Comparison of ENCODE assay signal across 10 cellular contexts in the genomic region with DNA sequence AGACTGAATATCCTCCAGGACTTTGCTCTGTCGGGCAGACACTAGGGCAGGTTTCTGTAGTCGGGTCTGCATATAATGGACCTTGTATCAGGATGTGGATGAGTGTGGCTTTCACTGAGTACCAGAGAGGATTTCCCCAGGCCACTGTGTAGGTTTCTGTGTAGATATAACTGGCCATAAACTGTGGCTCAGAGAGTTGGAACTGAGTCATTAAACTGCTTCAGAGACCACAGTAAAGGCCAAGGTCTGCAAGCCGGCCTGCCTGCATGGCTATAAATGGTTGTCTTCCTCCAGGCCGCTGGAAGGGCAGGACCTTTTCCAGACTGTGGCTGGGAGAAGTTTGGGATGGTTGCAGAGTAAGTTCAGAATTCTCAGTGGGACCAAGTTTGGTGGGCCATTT. TPM values are rescaled to one million over a fixed set of nuclear protein-coding genes. Genes with fewer than 3 reads are reported as not detected.
DNase-seq lines count a peak whose midpoint lies in the region; ATAC-seq and TF ChIP-seq lines count a peak whose summit lies in the region.
"Had no signal": no experiment of that assay in that cellular context is flagged by ENCODE, and none has a peak within 500 bp of the region (broad histone marks: within the 10 kb centered on the region; RNA-seq: fewer than 3 reads in every experiment).

No MANE protein-coding gene starts in this region.

- peaks cover 68% of the 10 kb centered on the region for H3K79me2 ChIP-seq in hepatocyte

- H3K4me2 ChIP-seq in hepatocyte: no peak overlapping the region

- in situ Hi-C loops in GM13977 (cut with MboI; ENCODE audit: low pct_unique_long_range_greater_than_20kb, low sequenced_read_pairs, unreplicated experiment): no loop called here

- peak; percentile 80 for ATAC-seq in GM21381 (IDR thresholded peaks at IDR 0.05; ENCODE audit: unreplicated experiment)
- peak; percentile 83 for ATAC-seq in HG03159 (IDR thresholded peaks at IDR 0.05; ENCODE audit: unreplicated experiment)
- ATAC-seq: gastrocnemius medialis had no signal

- H3K36me3 ChIP-seq in hepatocyte (replicated peaks; ENCODE audit: insufficient read depth, low read depth): no peaks in the 10 kb centered on the region

- H3K9me3 ChIP-seq in hepatocyte (ENCODE audit: low read depth): no peaks in the 10 kb centered on the region
- H3K9me3 ChIP-seq: gastrocnemius medialis had no signal

- no peaks in the 10 kb centered on the region for H3K27me3 ChIP-seq in hepatocyte
- H3K27me3 ChIP-seq: gastrocnemius medialis had no signal

- 74% methylated on average over 4 of the region's 4 CpGs for WGBS in hepatocyte (ENCODE audit: low lambda C conversion rate, missing lambda C conversion rate)

- TF ChIP-seq CTCF in GM13977 (IDR thresholded peaks at IDR 0.05; ENCODE audit: extremely low read depth, insufficient read depth, missing control alignments) (no peak), hepatocyte (IDR thresholded peaks at IDR 0.05; ENCODE audit: poor library complexity) (no peak)

- H2AFZ ChIP-seq in hepatocyte: no peak overlapping the region

- H3K4me1 ChIP-seq in hepatocyte (ENCODE audit: insufficient read depth): no peaks in the 10 kb centered on the region
- H3K4me1 ChIP-seq: gastrocnemius medialis had no signal

- no peaks in the 10 kb centered on the region for H4K20me1 ChIP-seq in hepatocyte (ENCODE audit: insufficient read depth, poor library complexity, severe bottlenecking)

- DNase-seq in GM13977 (ENCODE audit: low spot score): peak; percentile 23
- peak; percentile 49 for DNase-seq in hepatocyte (ENCODE audit: low spot score)
- DNase-seq in NCI-H1048 (lab: John Stamatoyannopoulos, UW): no peak
- no peak for DNase-seq in superior temporal gyrus (ENCODE audit: extremely low spot score)
- no peak for DNase-seq in stimulated activated CD4-positive, alpha-beta T cell treated with anti-CD3 and anti-CD28 coated beads, Interleukin-12 subunit alpha, Interleukin-12 subunit beta, amount 100 ng/mL, for 4 hours
- DNase-seq in activated gamma-delta T cell (lab: John Stamatoyannopoulos, UW): no peak
- DNase-seq: gastrocnemius medialis, NCI-H226 had no signal

- H3K27ac ChIP-seq in hepatocyte: peak overlapping the region; percentile 32
- H3K27ac ChIP-seq: gastrocnemius medialis had no signal

- no peak overlapping the region for H3K4me3 ChIP-seq in hepatocyte
- H3K4me3 ChIP-seq: gastrocnemius medialis had no signal

- H3K9me2 ChIP-seq in hepatocyte (replicated peaks; ENCODE audit: insufficient read depth): no peaks in the 10 kb centered on the region

RNA-seq across cellular contexts. Expression of gene ZNF92, which starts 16.9 kb away (rescaled TPM):
- total RNA-seq in hepatocyte: 10.1 and 11.3 TPM in 2 replicates
- polyA plus RNA-seq in hepatocyte: 3.0 TPM in 2 replicates

Comparison
In these comparisons a context has a peak if more than half of its experiments do, and no peak if none do; other contexts are left out.
1. DNase-seq: peak in GM13977 (single experiment) and hepatocyte (single experiment); none in NCI-H1048 (single experiment), superior temporal gyrus (single experiment), stimulated activated CD4-positive, alpha-beta T cell treated with anti-CD3 and anti-CD28 coated beads, Interleukin-12 subunit alpha, Interleukin-12 subunit beta, amount 100 ng/mL, for 4 hours (single experiment) and activated gamma-delta T cell (single experiment).